Comparison of ENCODE assay signal across 25 cellular contexts in the genomic region with DNA sequence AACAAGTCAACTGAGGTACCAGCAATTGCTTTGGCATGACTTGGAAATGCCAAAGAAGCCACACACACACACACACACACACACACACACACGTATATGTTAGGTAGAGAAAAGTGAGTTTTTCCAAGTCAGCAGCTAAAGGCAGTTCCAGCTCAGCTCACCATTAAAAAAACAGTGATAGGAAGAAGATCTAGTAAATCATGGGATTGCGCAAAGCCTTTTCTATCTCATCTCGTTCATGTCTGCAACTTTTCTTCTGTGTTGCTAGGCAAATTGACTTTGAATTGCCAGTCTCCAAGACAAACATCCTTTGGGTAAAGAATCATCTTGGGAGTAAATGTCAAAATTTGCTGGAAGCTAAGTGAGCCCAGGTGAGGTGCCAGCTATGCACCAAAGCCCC.
"Had no signal": no experiment of that assay in that cellular context is flagged by ENCODE, and none has a peak within 500 bp of the region (broad histone marks: within the 10 kb centered on the region; RNA-seq: fewer than 3 reads in every experiment).

No MANE protein-coding gene starts in this region.

- H3K36me3 Mint-ChIP-seq: activated naive CD8-positive, alpha-beta T cell treated with anti-CD3 and anti-CD28 coated beads, Interleukin-2, amount 10 ng/mL, durations not matched to agents 7 days and 5 days; natural killer cell treated with Interleukin-12 subunit alpha and Interleukin-12 subunit beta and Interleukin-15 and Interleukin-18, amount 100 ng/mL, for 72 hours had no signal

- DNase-seq: activated CD4-positive, alpha-beta T cell treated with anti-CD3 and anti-CD28 coated beads for 36 hours; activated CD4-positive, CD25-positive, alpha-beta regulatory T cell; activated effector memory CD4-positive, alpha-beta T cell treated with Interleukin-2 at 50 U/mL for 16 hours; activated naive CD4-positive, alpha-beta T cell treated with anti-CD3 and anti-CD28 coated beads for 36 hours; activated naive CD8-positive, alpha-beta T cell treated with anti-CD3 and anti-CD28 coated beads, Interleukin-2, amount 10 ng/mL, durations not matched to agents 7 days and 5 days; activated T-cell treated with anti-CD3 and anti-CD28 coated beads for 4 hours; amniotic stem cell; effector CD4-positive, alpha-beta T cell; heart right ventricle; lower lobe of right lung; mucosa of descending colon; posterior cingulate gyrus; right cardiac atrium; stimulated activated CD4-positive, alpha-beta T cell treated with anti-CD3 and anti-CD28 coated beads, Interleukin-2, amount 100 ng/mL, for 48 hours; stimulated activated naive CD4-positive, alpha-beta T cell treated with Interleukin-2 at 50 U/mL for 16 hours; T-helper 1 cell had no signal

- H3K4me1 ChIP-seq: breast epithelium, foreskin keratinocyte, lower lobe of right lung, tibial nerve had no signal

- H3K9me3 Mint-ChIP-seq: activated naive CD4-positive, alpha-beta T cell treated with anti-CD3 and anti-CD28 coated beads for 36 hours; activated naive CD8-positive, alpha-beta T cell treated with anti-CD3 and anti-CD28 coated beads, Interleukin-2, amount 10 ng/mL, durations not matched to agents 7 days and 5 days; central memory CD8-positive, alpha-beta T cell; dendritic cell treated with granulocyte-macrophage colony-stimulating factor and Interleukin-4, amounts not matched to agents 40 ng/mL and 50 ng/mL, for 4 days; natural killer cell treated with Interleukin-12 subunit alpha and Interleukin-12 subunit beta and Interleukin-15 and Interleukin-18, amount 100 ng/mL, for 72 hours; T-helper 2 cell treated with Interferon-gamma antibody and Interleukin-4, amounts not matched to agents 5 μg/mL and 100 μg/mL, for 36 hours had no signal

- H3K27ac Mint-ChIP-seq: activated CD4-positive, alpha-beta T cell treated with anti-CD3 and anti-CD28 coated beads for 36 hours; activated naive CD4-positive, alpha-beta T cell treated with anti-CD3 and anti-CD28 coated beads for 36 hours; activated naive CD8-positive, alpha-beta T cell treated with anti-CD3 and anti-CD28 coated beads, Interleukin-2, amount 10 ng/mL, durations not matched to agents 7 days and 5 days; dendritic cell treated with granulocyte-macrophage colony-stimulating factor and Interleukin-4, amounts not matched to agents 40 ng/mL and 50 ng/mL, for 4 days; natural killer cell treated with Interleukin-12 subunit alpha and Interleukin-12 subunit beta and Interleukin-15 and Interleukin-18, amount 100 ng/mL, for 72 hours; T-helper 2 cell treated with Interferon-gamma antibody and Interleukin-4, amounts not matched to agents 5 μg/mL and 100 μg/mL, for 36 hours had no signal

- H3K27ac ChIP-seq: breast epithelium, epithelial cell of prostate, foreskin keratinocyte, heart right ventricle, lower lobe of right lung, tibial nerve had no signal

- H3K27me3 ChIP-seq: breast epithelium, foreskin keratinocyte, heart right ventricle, tibial nerve had no signal

- H3K4me3 Mint-ChIP-seq: activated CD4-positive, alpha-beta T cell treated with anti-CD3 and anti-CD28 coated beads for 36 hours; activated naive CD4-positive, alpha-beta T cell treated with anti-CD3 and anti-CD28 coated beads for 36 hours; activated naive CD8-positive, alpha-beta T cell treated with anti-CD3 and anti-CD28 coated beads, Interleukin-2, amount 10 ng/mL, durations not matched to agents 7 days and 5 days; central memory CD8-positive, alpha-beta T cell; dendritic cell treated with granulocyte-macrophage colony-stimulating factor and Interleukin-4, amounts not matched to agents 40 ng/mL and 50 ng/mL, for 4 days; natural killer cell treated with Interleukin-12 subunit alpha and Interleukin-12 subunit beta and Interleukin-15 and Interleukin-18, amount 100 ng/mL, for 72 hours; T-helper 2 cell treated with Interferon-gamma antibody and Interleukin-4, amounts not matched to agents 5 μg/mL and 100 μg/mL, for 36 hours had no signal

- H3K9me3 ChIP-seq: breast epithelium, heart right ventricle, lower lobe of right lung, mucosa of descending colon, tibial nerve had no signal

- H3K36me3 ChIP-seq: breast epithelium, heart right ventricle, lower lobe of right lung, tibial nerve had no signal

- H3K4me3 ChIP-seq: breast epithelium, heart right ventricle, lower lobe of right lung, mucosa of descending colon, tibial nerve had no signal

- ATAC-seq: activated CD4-positive, alpha-beta T cell treated with anti-CD3 and anti-CD28 coated beads for 36 hours; heart right ventricle; left lobe of liver; lower lobe of right lung; mucosa of descending colon had no signal

- H3K4me1 Mint-ChIP-seq: activated CD4-positive, alpha-beta T cell treated with anti-CD3 and anti-CD28 coated beads for 36 hours; activated naive CD8-positive, alpha-beta T cell treated with anti-CD3 and anti-CD28 coated beads, Interleukin-2, amount 10 ng/mL, durations not matched to agents 7 days and 5 days; central memory CD8-positive, alpha-beta T cell had no signal
